ENCODE assay signal across 8 cellular contexts in the genomic region with DNA sequence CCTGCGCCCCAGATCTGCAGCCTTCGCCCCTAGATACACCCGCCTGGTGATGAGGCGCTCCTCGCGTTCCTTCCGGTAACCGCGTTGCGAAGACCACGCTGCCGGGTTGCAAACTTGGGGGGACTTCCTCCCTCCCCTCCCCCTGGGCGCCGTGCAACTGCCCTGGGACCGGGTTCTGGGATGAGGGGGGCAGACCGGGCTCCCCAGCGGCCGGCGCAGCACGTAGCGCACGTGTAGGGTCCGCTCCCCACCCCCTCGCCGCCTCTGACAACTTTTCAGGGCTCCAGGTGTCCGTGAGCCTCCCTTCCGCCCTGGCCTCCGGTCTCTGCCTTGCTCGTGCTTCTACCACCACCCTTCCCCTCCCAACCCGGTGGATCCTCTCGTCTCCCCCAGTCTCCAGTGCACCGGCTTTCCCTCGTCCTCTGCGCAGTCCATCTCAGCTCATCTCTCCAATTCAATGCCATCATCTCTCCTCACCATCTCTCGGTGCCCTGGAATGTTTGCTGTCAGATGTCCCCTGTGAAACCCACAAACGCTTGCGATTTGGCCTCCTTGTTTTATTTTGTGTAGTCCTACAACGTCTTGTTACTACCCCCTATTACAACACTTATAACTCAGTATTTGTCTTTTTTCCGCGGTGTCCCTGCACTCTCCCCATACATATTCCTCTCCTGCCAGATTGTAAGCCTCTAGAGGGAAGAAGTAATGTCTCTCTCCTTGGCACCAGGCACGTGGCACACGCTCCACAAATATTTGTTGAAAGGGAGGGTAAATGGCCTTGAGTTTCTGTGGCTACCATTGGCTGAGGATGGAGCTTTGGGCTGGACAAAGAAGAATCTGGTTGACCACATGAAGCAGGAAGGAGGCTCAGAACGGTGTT. TPM values are rescaled to one million over a fixed set of nuclear protein-coding genes. Genes with fewer than 3 reads are reported as not detected.
DNase-seq lines count a peak whose midpoint lies in the region; ATAC-seq and TF ChIP-seq lines count a peak whose summit lies in the region.

No MANE protein-coding gene starts in this region.

- H4K20me1 ChIP-seq in DND-41 (ENCODE audit: insufficient read depth, low read length) (0 out of 2 replicates have a peak, but pooled peaks cover 3% of the 10 kb centered on the region), mammary epithelial cell (ENCODE audit: insufficient read depth, low read length) (no peaks in the 10 kb centered on the region)

- in situ Hi-C loops in mammary epithelial cell (cut with MboI; ENCODE audit: low sequenced_read_pairs in 2 of 2): loop anchor here in 1 of 2 donors (5.0 to 25.0 kb wide), 2 partner anchors 51 to 99 kb away; a partner anchor contains a TSS

- ATAC-seq in DND-41 (ENCODE audit: insufficient read depth, low read depth) (0 out of 3 replicates have a peak, but pooled peaks have one; percentile 9), GM21723 (IDR thresholded peaks at IDR 0.05; ENCODE audit: unreplicated experiment) (peak; percentile 43), GM18520 (IDR thresholded peaks at IDR 0.05; ENCODE audit: unreplicated experiment) (no peak), GM19467 (IDR thresholded peaks at IDR 0.05; ENCODE audit: unreplicated experiment) (no peak)

- no TSS peak for BruUV-seq in mammary epithelial cell (replicated peaks; lab: Mats Ljungman, UMichigan)

- H3K4me1 ChIP-seq in DND-41 (ENCODE audit: insufficient read depth, low read length) (peaks cover 16% of the 10 kb centered on the region), Peyer's patch (peaks cover 0 to 15% (median 0%) of the 10 kb centered on the region in 4 donors), mammary epithelial cell (ENCODE audit: insufficient read depth, low read length) (peaks cover 33% of the 10 kb centered on the region), stomach (peaks cover 9 to 43% (median 37%) of the 10 kb centered on the region in 4 donors)

- 21% methylated on average over 29 of the region's 43 CpGs for WGBS in mammary epithelial cell (ENCODE audit: low coverage, missing lambda C conversion rate)
- 6 to 14% (median 8%) methylated on average over 28 to 43 of the region's 43 CpGs for WGBS in stomach, 5 donors

- dilution Hi-C loops in mammary epithelial cell (cut with HindIII; ENCODE audit: low sequenced_read_pairs): no loop called here

- no peak for TF ChIP-seq EP300 in stomach (IDR thresholded peaks at IDR 0.05)

- H3K9me3 ChIP-seq in DND-41 (ENCODE audit: insufficient read depth, low read length, severe bottlenecking): no peaks in the 10 kb centered on the region
- H3K9me3 ChIP-seq in Peyer's patch: no peaks in the 10 kb centered on the region
- no peaks in the 10 kb centered on the region for H3K9me3 ChIP-seq in mammary epithelial cell (replicated peaks; ENCODE audit: insufficient read depth, low read length)
- no peaks in the 10 kb centered on the region for H3K9me3 ChIP-seq in stomach

- intact Hi-C loops in mammary epithelial cell (cut with micrococcal nuclease): loop anchor here (1.0 to 2.0 kb wide), 3 partner anchors 41 to 187 kb away; a partner anchor contains a TSS
- intact Hi-C loops in stomach (cut with DNase I; ENCODE audit: low total_unique reads): no loop called here

- no peak overlapping the region for H2AFZ ChIP-seq in DND-41 (ENCODE audit: low read depth, low read length)
- peak overlapping the region; percentile 96 for H2AFZ ChIP-seq in mammary epithelial cell (ENCODE audit: low read depth, low read length)

- CTCF ChIA-PET in mammary epithelial cell (lab: Charles Lee; ENCODE audit: low non-redundant PET): interaction anchor here (0.6 kb wide), 1 partner anchor 92 kb away, joined by 6 read pairs; no protein-coding TSS in a partner anchor

- H3K4me3 ChIP-seq in DND-41 (ENCODE audit: low read depth in 1 of 2, low read length in 2 of 2) (0 out of 4 replicates have a peak overlapping the region, but pooled peaks of 1 of the 2 experiments have one; percentile 30), Peyer's patch (peak overlapping the region; percentile 55 to 84 (median 78)), mammary epithelial cell (replicated peaks in 1 of 3; ENCODE audit: insufficient read depth in 1 of 3, low read depth in 2 of 3, low read length in 3 of 3) (peak overlapping the region; percentile 43 to 60 (median 58)), stomach (peak overlapping the region; percentile 66 to 86 (median 80))

- no peak overlapping the region for H3K27ac ChIP-seq in DND-41 (ENCODE audit: low read length)
- peak overlapping the region; percentile 72 to 88 (median 84) for H3K27ac ChIP-seq in Peyer's patch
- H3K27ac ChIP-seq in mammary epithelial cell (ENCODE audit: insufficient read depth, low read depth, low read length): peak overlapping the region; percentile 12
- peak overlapping the region; percentile 71 to 89 (median 88) for H3K27ac ChIP-seq in stomach

- TF ChIP-seq CTCF in DND-41 (IDR thresholded peaks at IDR 0.05; ENCODE audit: borderline replicate concordance, extremely low read depth, low read length, poor library complexity, severe bottlenecking) (no peak), Peyer's patch (IDR thresholded peaks at IDR 0.05) (no peak), mammary epithelial cell (conservative IDR thresholded peaks at IDR 0.05 in 1 of 2, IDR thresholded peaks at IDR 0.05 in 1 of 2; ENCODE audit: extremely low read depth in 1 of 2, insufficient read depth in 1 of 2, low read depth in 1 of 2, low read length in 2 of 2) (no peak), stomach (IDR thresholded peaks at IDR 0.05) (no peak)

- H3K27me3 ChIP-seq in DND-41 (ENCODE audit: insufficient read depth, low read length, poor library complexity) (peaks cover 68% of the 10 kb centered on the region), Peyer's patch (no peaks in the 10 kb centered on the region), mammary epithelial cell (ENCODE audit: insufficient read depth, low read length) (no peaks in the 10 kb centered on the region), stomach (no peaks in the 10 kb centered on the region)

- H3K36me3 ChIP-seq in DND-41 (ENCODE audit: insufficient read depth, low read length) (no peaks in the 10 kb centered on the region), Peyer's patch (no peaks in the 10 kb centered on the region), mammary epithelial cell (ENCODE audit: insufficient read depth, low read length) (no peaks in the 10 kb centered on the region), stomach (no peaks in the 10 kb centered on the region)

- TF ChIP-seq POLR2A in Peyer's patch (IDR thresholded peaks at IDR 0.05) (no peak), stomach (IDR thresholded peaks at IDR 0.05) (no peak)

- H3K79me2 ChIP-seq in DND-41 (ENCODE audit: insufficient read depth, low read length) (no peaks in the 10 kb centered on the region), mammary epithelial cell (ENCODE audit: insufficient read depth, low read length) (peaks cover 17% of the 10 kb centered on the region)

- no peak overlapping the region for H3K9ac ChIP-seq in DND-41 (ENCODE audit: low read depth, low read length)
- peak overlapping the region; percentile 16 for H3K9ac ChIP-seq in mammary epithelial cell (ENCODE audit: insufficient read depth, low read length)

- peak overlapping the region; percentile 56 for H3K4me2 ChIP-seq in DND-41 (ENCODE audit: insufficient read depth, low read length)
- peak overlapping the region; percentile 90 for H3K4me2 ChIP-seq in mammary epithelial cell (ENCODE audit: insufficient read depth, low read depth, low read length)

- DNase-seq in DND-41: no peak
- peak in 2 of 3 donors; percentile 44 to 62 for DNase-seq in Peyer's patch
- peak; percentile 25 for DNase-seq in mammary epithelial cell
- peak; percentile 54 for DNase-seq in left kidney (ENCODE audit: low read depth, low spot score)
- DNase-seq in stomach: no peak

RNA-seq across cellular contexts. Expression of a gene that starts 0.8 kb away (rescaled TPM):
- total RNA-seq in Peyer's patch (not detected), mammary epithelial cell (1 to 10 TPM in 1 of 2 donors, under 1 TPM in 1; 0.17 to 5.6 TPM), stomach (not detected)
- polyA plus RNA-seq in mammary epithelial cell (2.4 TPM), stomach (1 to 10 TPM; 1.2 to 3.9 (median 2.7) TPM)
- polyA minus RNA-seq in mammary epithelial cell: 1.4 TPM

RNA-seq across cellular contexts. Expression of a gene that starts 3.3 kb away (rescaled TPM):
- total RNA-seq in Peyer's patch (10 to 100 TPM; 43.8 to 66.8 (median 51.9) TPM), mammary epithelial cell (100 to 1,000 TPM in 1 of 2 donors, 10 to 100 TPM in 1; 88.9 to 104 TPM), stomach (100 to 1,000 TPM in 2 of 5 donors, 10 to 100 TPM in 3; 46.0 to 229 (median 84.5) TPM)
- polyA plus RNA-seq in mammary epithelial cell (36.7 TPM), stomach (10 to 100 TPM in 1 of 3 donors, 1 to 10 TPM in 2; 6.5 to 13.4 (median 7.2) TPM)
- polyA minus RNA-seq in mammary epithelial cell: 103 TPM

Comparison
In these comparisons a context has a peak if more than half of its experiments do, and no peak if none do; other contexts are left out.
1. ATAC-seq: peak in DND-41 (single experiment) and GM21723 (single experiment); none in GM18520 (single experiment) and GM19467 (single experiment).
2. DNase-seq: peak in Peyer's patch (2 of 3), mammary epithelial cell (single experiment) and left kidney (single experiment); none in DND-41 (single experiment) and stomach (single experiment).